Comparison of ENCODE assay signal across 15 cellular contexts in genomic region chr5:115844321-115844817, GRCh38. TPM values are rescaled to one million over a fixed set of nuclear protein-coding genes. Genes with fewer than 3 reads are reported as not detected.
DNase-seq lines count a peak whose midpoint lies in the region; ATAC-seq and TF ChIP-seq lines count a peak whose summit lies in the region.
"Had no signal": no experiment of that assay in that cellular context is flagged by ENCODE, and none has a peak within 500 bp of the region (broad histone marks: within the 10 kb centered on the region; RNA-seq: fewer than 3 reads in every experiment).

No MANE protein-coding gene starts in this region.

- no peaks in the 10 kb centered on the region for H3K27me3 ChIP-seq in DND-41 (ENCODE audit: insufficient read depth, low read length, poor library complexity)
- no peaks in the 10 kb centered on the region for H3K27me3 ChIP-seq in OCI-LY1 (ENCODE audit: insufficient read depth, low read length)
- no peaks in the 10 kb centered on the region for H3K27me3 ChIP-seq in fibroblast of lung (ENCODE audit: control insufficient read depth, insufficient read depth, low read length)
- H3K27me3 ChIP-seq in skeletal muscle satellite cell (ENCODE audit: control insufficient read depth, insufficient read depth, low read length), result no peaks in the 10 kb centered on the region

- no peaks in the 10 kb centered on the region; the same call in 1 of the 2 replicates for H3F3A ChIP-seq in OCI-LY1 (ENCODE audit: insufficient read depth, low read length)

- H3K9ac ChIP-seq in DND-41 (ENCODE audit: low read depth, low read length), result no peak overlapping the region
- peak overlapping the region; percentile 15; the same call in 1 of the 2 replicates for H3K9ac ChIP-seq in OCI-LY1 (ENCODE audit: low read length)
- no peak overlapping the region for H3K9ac ChIP-seq in fibroblast of lung (ENCODE audit: insufficient read depth, low read length)
- H3K9ac ChIP-seq in skeletal muscle satellite cell (ENCODE audit: low read depth, low read length), result no peak overlapping the region

- H3K9me3 ChIP-seq in DND-41 (ENCODE audit: insufficient read depth, low read length, severe bottlenecking) (no peaks in the 10 kb centered on the region), OCI-LY1 (ENCODE audit: low read length) (no peaks in the 10 kb centered on the region), fibroblast of lung (ENCODE audit: control insufficient read depth, insufficient read depth, low read depth, low read length) (no peaks in the 10 kb centered on the region), skeletal muscle satellite cell (replicated peaks; ENCODE audit: low read length) (no peaks in the 10 kb centered on the region)

- H3K4me3 ChIP-seq in DND-41 (ENCODE audit: low read depth in 1 of 2, low read length in 2 of 2) (no peak overlapping the region), OCI-LY1 (ENCODE audit: low read depth, low read length, poor library complexity, severe bottlenecking) (peak overlapping the region; percentile 70), fibroblast of lung (replicated peaks in 1 of 4; ENCODE audit: control extremely low read depth in 1 of 4, insufficient read depth in 1 of 4, low read depth in 3 of 4, low read length in 4 of 4) (peak overlapping the region in 1 of 4 experiments; percentile 93), skeletal muscle satellite cell (ENCODE audit: low read length) (no peak overlapping the region)

- H2AFZ ChIP-seq in DND-41 (ENCODE audit: low read depth, low read length), result no peak overlapping the region
- H2AFZ ChIP-seq in OCI-LY1 (ENCODE audit: low read length), result no peak overlapping the region
- H2AFZ ChIP-seq in fibroblast of lung (ENCODE audit: low read length), result no peak overlapping the region

- TF ChIP-seq CTCF in DND-41 (IDR thresholded peaks at IDR 0.05; ENCODE audit: borderline replicate concordance, extremely low read depth, low read length, poor library complexity, severe bottlenecking), result no peak
- no peak for TF ChIP-seq CTCF in OCI-LY1 (IDR thresholded peaks at IDR 0.05; ENCODE audit: low read length)
- TF ChIP-seq CTCF in fibroblast of lung (conservative IDR thresholded peaks at IDR 0.05 in 1 of 2, IDR thresholded peaks at IDR 0.05 in 1 of 2; ENCODE audit: low read depth in 1 of 2, low read length in 2 of 2), result no peak

- H3K4me2 ChIP-seq in DND-41 (ENCODE audit: insufficient read depth, low read length) (peak overlapping the region; percentile 86), OCI-LY1 (ENCODE audit: low read length) (peak overlapping the region; percentile 99), fibroblast of lung (ENCODE audit: extremely low read depth, insufficient read depth, low read length) (peak overlapping the region; percentile 11), skeletal muscle satellite cell (ENCODE audit: low read length) (peak overlapping the region; percentile 83)

- H3K4me1 ChIP-seq in DND-41 (ENCODE audit: insufficient read depth, low read length), result peaks cover 41% of the 10 kb centered on the region
- H3K4me1 ChIP-seq in OCI-LY1 (ENCODE audit: insufficient read depth, low read length, severe bottlenecking), result peaks cover 56% of the 10 kb centered on the region
- peaks cover 6% of the 10 kb centered on the region for H3K4me1 ChIP-seq in fibroblast of lung (ENCODE audit: control insufficient read depth, extremely low read depth, insufficient read depth, low read length)
- peaks cover 15% of the 10 kb centered on the region for H3K4me1 ChIP-seq in skeletal muscle satellite cell (ENCODE audit: control insufficient read depth, insufficient read depth, low read length)

- H3K79me2 ChIP-seq in DND-41 (ENCODE audit: insufficient read depth, low read length) (peaks cover 93% of the 10 kb centered on the region), OCI-LY1 (ENCODE audit: insufficient read depth, low read length) (peaks cover 41% of the 10 kb centered on the region), fibroblast of lung (ENCODE audit: control insufficient read depth, insufficient read depth, low read length) (peaks cover 72% of the 10 kb centered on the region)

- no peaks in the 10 kb centered on the region for H3K9me2 ChIP-seq in OCI-LY1 (ENCODE audit: low read depth, low read length)

- no peaks in the 10 kb centered on the region; the same call in 1 of the 2 replicates for H3K36me3 ChIP-seq in DND-41 (ENCODE audit: insufficient read depth, low read length)
- no peaks in the 10 kb centered on the region for H3K36me3 ChIP-seq in OCI-LY1 (ENCODE audit: insufficient read depth, low read length)
- H3K36me3 ChIP-seq in fibroblast of lung (ENCODE audit: control insufficient read depth, insufficient read depth, low read length), result no peaks in the 10 kb centered on the region
- no peaks in the 10 kb centered on the region for H3K36me3 ChIP-seq in skeletal muscle satellite cell (ENCODE audit: insufficient read depth, low read length)

- H4K20me1 ChIP-seq in DND-41 (ENCODE audit: insufficient read depth, low read length) (peaks cover 21% of the 10 kb centered on the region), OCI-LY1 (ENCODE audit: insufficient read depth, low read length) (0 out of 2 replicates have a peak, but pooled peaks cover 3% of the 10 kb centered on the region), fibroblast of lung (ENCODE audit: control insufficient read depth, extremely low read depth, insufficient read depth, low read length) (no peaks in the 10 kb centered on the region)

- ATAC-seq in DND-41 (ENCODE audit: insufficient read depth, low read depth), result no peak
- ATAC-seq: stimulated activated naive B cell treated with anti-CD40 and anti-IgM and Interleukin-4, amounts not matched to agents 10 μg/mL and 1 μg/mL and 100 μg/mL, for 72 hours; WTC11 had no signal

- DNase-seq in DND-41 (no peak), fibroblast of lung (ENCODE audit: low read depth in 2 of 2) (no peak), midbrain (lab: John Stamatoyannopoulos, UW) (no peak), OCI-M2 (lab: John Stamatoyannopoulos, UW; ENCODE audit: unreplicated experiment) (no peak), KG1 (lab: John Stamatoyannopoulos, UW) (no peak)
- DNase-seq: activated CD8-positive, alpha-beta memory T cell treated with anti-CD3 and anti-CD28 coated beads, Interleukin-2, amount 50 U/mL, for 48 hours; cortex of kidney; H9; immature natural killer cell; stimulated activated CD4-positive, alpha-beta T cell treated with anti-CD3 and anti-CD28 coated beads, Interleukin-4, amount 100 ng/mL, for 4 hours; stimulated activated naive B cell treated with anti-CD40 and anti-IgM and Interleukin-4, amounts not matched to agents 10 μg/mL and 1 μg/mL and 100 μg/mL, for 72 hours had no signal

- H3K27ac ChIP-seq in DND-41 (ENCODE audit: low read length) (no peak overlapping the region), OCI-LY1 (ENCODE audit: low read depth, low read length, poor library complexity, severe bottlenecking) (peak overlapping the region; percentile 60), fibroblast of lung (ENCODE audit: insufficient read depth, low read length) (no peak overlapping the region)

RNA-seq across cellular contexts. Expression of gene AP3S1, which starts 2.6 kb away (rescaled TPM):
- total RNA-seq in fibroblast of lung, result 86.7 and 87.8 TPM in 2 replicates
- 130 and 165 TPM in 2 replicates for polyA plus RNA-seq in fibroblast of lung
- 103 and 124 TPM in 2 replicates for polyA plus RNA-seq in fibroblast of lung (2012)
- 1.2 and 3.4 TPM in 2 replicates for polyA minus RNA-seq in fibroblast of lung (ENCODE audit: low replicate concordance)
- 174 and 190 TPM in 2 replicates for total RNA-seq in skeletal muscle satellite cell (2012; rRNA removed)

RNA-seq across cellular contexts. Expression of gene ATG12, which starts 3.0 kb away (rescaled TPM):
- 37.2 and 38.8 TPM in 2 replicates for total RNA-seq in fibroblast of lung
- 93.0 and 117 TPM in 2 replicates for polyA plus RNA-seq in fibroblast of lung
- 53.8 and 64.3 TPM in 2 replicates for polyA plus RNA-seq in fibroblast of lung (2012)
- polyA minus RNA-seq in fibroblast of lung (ENCODE audit: low replicate concordance), result 4.7 and 5.8 TPM in 2 replicates
- 42.1 and 51.5 TPM in 2 replicates for total RNA-seq in skeletal muscle satellite cell (2012; rRNA removed)

RNA-seq across cellular contexts. Expression of gene CDO1, which starts 27.9 kb away (rescaled TPM):
- total RNA-seq in fibroblast of lung, result 4.6 and 6.9 TPM in 2 replicates
- 0.85 and 2.2 TPM in 2 replicates for polyA plus RNA-seq in fibroblast of lung
- 0.82 and 2.1 TPM in 2 replicates for polyA plus RNA-seq in fibroblast of lung (2012)
- 0.75 and 1.6 TPM in 2 replicates for polyA minus RNA-seq in fibroblast of lung (ENCODE audit: low replicate concordance)
- 2.0 and 5.5 TPM in 2 replicates for total RNA-seq in skeletal muscle satellite cell (2012; rRNA removed)
- polyA plus RNA-seq: CD14-positive monocyte, immature natural killer cell had no signal

Comparison
In these comparisons a context has a peak if more than half of its experiments do, and no peak if none do; other contexts are left out.
1. H3K4me2 ChIP-seq: peak in every context shown above with its lines; median percentile 99 in OCI-LY1; 86 in DND-41; 83 in skeletal muscle satellite cell; 11 in fibroblast of lung.